ENCODE assay signal across 8 cellular contexts in the genomic region with DNA sequence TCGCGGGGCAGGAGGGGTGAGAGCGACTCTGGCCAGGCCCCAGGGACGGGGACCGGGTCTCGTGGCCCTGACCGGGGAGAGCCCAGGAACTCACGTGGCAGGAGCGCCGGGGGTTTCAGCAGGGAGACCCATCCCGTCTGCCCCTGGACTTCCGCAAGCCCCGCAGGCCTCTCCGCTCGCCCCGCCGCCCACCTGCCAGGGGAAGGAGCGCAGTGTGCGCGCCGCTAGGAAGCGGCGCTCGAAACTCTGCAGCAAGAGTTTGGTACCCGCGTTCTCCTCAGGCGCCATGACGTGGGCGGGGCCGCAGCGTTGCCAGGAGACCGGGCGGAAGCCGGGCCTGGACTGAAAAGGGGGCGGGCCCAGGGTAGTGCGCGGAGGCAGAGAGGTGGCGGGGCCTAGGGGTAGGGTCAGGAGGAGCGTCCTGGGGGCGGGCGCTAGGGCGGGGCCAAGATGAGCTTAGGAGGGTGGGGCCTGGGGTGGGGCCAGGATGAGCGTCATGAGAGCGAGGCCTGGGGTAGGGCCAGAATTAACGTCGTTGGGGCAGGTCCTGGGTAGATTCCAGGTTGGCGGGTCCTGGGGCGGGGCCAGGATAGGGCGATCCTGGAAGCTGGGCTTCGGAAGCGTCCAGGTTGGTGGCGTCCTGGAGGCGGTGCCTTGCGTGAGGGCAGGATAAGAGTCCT. TPM values are rescaled to one million over a fixed set of nuclear protein-coding genes. Genes with fewer than 3 reads are reported as not detected.
DNase-seq lines count a peak whose midpoint lies in the region; ATAC-seq, FAIRE-seq and TF ChIP-seq lines count a peak whose summit lies in the region.

No MANE protein-coding gene starts in this region.

- in situ Hi-C loops in GM13977 (cut with MboI; ENCODE audit: low pct_unique_long_range_greater_than_20kb, low sequenced_read_pairs, unreplicated experiment) = no loop called here

- no peak for FAIRE-seq in urothelium cell line (lab: Jason Lieb, UNC)

- H3K9me3 ChIP-seq in left ventricle myocardium inferior (replicated peaks) (no peaks in the 10 kb centered on the region), prostate gland (no peaks in the 10 kb centered on the region)

- TF ChIP-seq POLR2A in prostate gland (IDR thresholded peaks at IDR 0.05) = peak; percentile 42

- WGBS in prostate gland = under 1% methylated on average over 39 of the region's 54 CpGs

- H3K4me1 ChIP-seq in left ventricle myocardium inferior (peaks cover 23% of the 10 kb centered on the region), prostate gland (replicated peaks) (no peaks in the 10 kb centered on the region)

- no peaks in the 10 kb centered on the region for H3K27me3 ChIP-seq in left ventricle myocardium inferior (ENCODE audit: low read depth)
- no peaks in the 10 kb centered on the region for H3K27me3 ChIP-seq in prostate gland (replicated peaks; ENCODE audit: insufficient read depth)

- H3K4me3 ChIP-seq in left ventricle myocardium inferior (peak overlapping the region; percentile 93), prostate gland (peak overlapping the region; percentile 56 to 60)

- H3K27ac ChIP-seq in angular gyrus (ENCODE audit: low read depth, low read length) (peak overlapping the region; percentile 66), left ventricle myocardium inferior (replicated peaks) (peak overlapping the region; percentile 93), prostate gland (peak overlapping the region; percentile 58 to 93)

- ATAC-seq in HG02884 (IDR thresholded peaks at IDR 0.05; ENCODE audit: unreplicated experiment) = peak; percentile 97

- peak; percentile 90 for DNase-seq in GM13977 (ENCODE audit: low spot score)
- DNase-seq in NCI-H146 treated with DMSO at 0.1 percent for 48 hours (lab: John Stamatoyannopoulos, UW; ENCODE audit: unreplicated experiment) = peak; percentile 98
- DNase-seq in T-helper 1 cell = peak; percentile 98 to 100 (median 99)
- peak; percentile 100 for DNase-seq in left ventricle myocardium inferior
- peak; percentile 99 for DNase-seq in prostate gland (ENCODE audit: low spot score)
- DNase-seq in urothelium cell line (ENCODE audit: low spot score) = peak; percentile 88

- TF ChIP-seq CTCF in GM13977 (IDR thresholded peaks at IDR 0.05; ENCODE audit: extremely low read depth, insufficient read depth, missing control alignments) = no peak
- TF ChIP-seq CTCF in left ventricle myocardium inferior (IDR thresholded peaks at IDR 0.05; ENCODE audit: borderline replicate concordance) = no peak
- no peak for TF ChIP-seq CTCF in prostate gland (IDR thresholded peaks at IDR 0.05)

- intact Hi-C loops in left ventricle myocardium inferior (cut with micrococcal nuclease) (no loop called here), prostate gland (cut with DNase I) (no loop called here)

- H3K36me3 ChIP-seq in left ventricle myocardium inferior = no peaks in the 10 kb centered on the region
- H3K36me3 ChIP-seq in prostate gland = no peaks in the 10 kb centered on the region

RNA-seq across cellular contexts. Expression of gene ALG1L2, which starts 29.7 kb away (rescaled TPM):
- not detected for total RNA-seq in left ventricle myocardium inferior
- total RNA-seq in prostate gland = not detected

Comparison
In these comparisons a context has a peak if more than half of its experiments do, and no peak if none do; other contexts are left out.
1. Peak in every context shown above with its lines: DNase-seq, ATAC-seq, H3K4me3 ChIP-seq and H3K27ac ChIP-seq.